ENCODE assay signal across 1 cellular context in the genomic region with DNA sequence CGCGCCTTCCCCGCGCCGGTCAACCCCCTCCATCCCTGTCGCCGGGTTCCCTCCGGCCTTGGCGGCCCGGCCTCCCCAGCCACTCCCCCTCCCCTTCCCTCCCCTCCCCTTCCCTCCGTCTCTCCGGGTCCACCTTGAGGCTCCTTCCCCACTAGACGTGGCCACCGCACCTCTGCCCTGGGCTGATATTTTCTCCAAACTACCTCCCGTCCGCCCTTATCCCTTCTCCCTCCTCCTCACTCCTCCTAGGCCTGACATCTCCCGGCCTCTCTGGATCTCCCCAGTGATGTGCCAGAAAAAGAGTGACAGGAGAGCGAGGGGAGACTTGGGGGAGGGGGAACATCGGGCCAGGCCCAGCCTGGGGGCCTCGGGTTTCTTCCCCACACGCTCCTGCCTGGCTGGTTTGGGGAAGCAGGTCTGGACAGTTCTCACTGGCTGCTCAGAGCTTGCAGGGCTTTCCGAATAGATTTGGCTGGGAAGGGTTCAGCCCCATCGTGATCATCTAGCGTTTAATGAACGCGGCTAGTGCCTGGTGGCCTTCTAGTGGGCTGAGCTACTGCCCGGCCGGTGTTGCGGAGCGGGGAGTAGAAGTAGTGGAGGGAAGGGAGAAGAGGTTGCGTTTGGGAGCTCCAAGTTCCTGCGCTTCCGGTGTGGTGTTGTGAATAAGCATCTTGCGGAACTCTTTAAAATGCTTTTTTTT.
TF ChIP-seq lines count a peak whose summit lies in the region.

No MANE protein-coding gene starts in this region.

TF ChIP-seq in HEK293, 187 proteins besides CTCF, POLR2A, EP300 and RAD21 (continued from another document):
- TF ChIP-seq, protein P1, sequence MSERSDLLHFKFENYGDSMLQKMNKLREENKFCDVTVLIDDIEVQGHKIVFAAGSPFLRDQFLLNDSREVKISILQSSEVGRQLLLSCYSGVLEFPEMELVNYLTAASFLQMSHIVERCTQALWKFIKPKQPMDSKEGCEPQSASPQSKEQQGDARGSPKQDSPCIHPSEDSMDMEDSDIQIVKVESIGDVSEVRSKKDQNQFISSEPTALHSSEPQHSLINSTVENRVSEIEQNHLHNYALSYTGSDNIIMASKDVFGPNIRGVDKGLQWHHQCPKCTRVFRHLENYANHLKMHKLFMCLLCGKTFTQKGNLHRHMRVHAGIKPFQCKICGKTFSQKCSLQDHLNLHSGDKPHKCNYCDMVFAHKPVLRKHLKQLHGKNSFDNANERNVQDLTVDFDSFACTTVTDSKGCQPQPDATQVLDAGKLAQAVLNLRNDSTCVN (tag by site-specific recombination; optimal IDR thresholded peaks at IDR 0.05) = no peak
- TF ChIP-seq ZNF239 (tag by site-specific recombination; IDR thresholded peaks at IDR 0.05) (no peak), EGR2 (tag by site-specific recombination; IDR thresholded peaks at IDR 0.05; ENCODE audit: low read depth) (no peak), ZNF280D (tag by site-specific recombination; IDR thresholded peaks at IDR 0.05) (no peak), ZNF677 (tag by site-specific recombination; IDR thresholded peaks at IDR 0.05) (no peak), ZNF274 (IDR thresholded peaks at IDR 0.05; ENCODE audit: low read length) (no peak), ZNF274 (tag by site-specific recombination; IDR thresholded peaks at IDR 0.05; ENCODE audit: borderline replicate concordance) (no peak), ZNF596 (tag by site-specific recombination; IDR thresholded peaks at IDR 0.05) (no peak), ZNF202 (tag by site-specific recombination; IDR thresholded peaks at IDR 0.05; ENCODE audit: borderline replicate concordance) (no peak), ZNF2 (tag by site-specific recombination; IDR thresholded peaks at IDR 0.05) (no peak), SCRT2 (tag by site-specific recombination; IDR thresholded peaks at IDR 0.05) (no peak), HOXD13 (CRISPR knock-in tag; IDR thresholded peaks at IDR 0.05; ENCODE audit: borderline replicate concordance) (no peak), HOXC10 (CRISPR knock-in tag; IDR thresholded peaks at IDR 0.05) (no peak), INSM2 (tag by site-specific recombination; IDR thresholded peaks at IDR 0.05) (no peak), ZNF112 (tag by site-specific recombination; IDR thresholded peaks at IDR 0.05) (no peak), ZNF654 (tag by site-specific recombination; IDR thresholded peaks at IDR 0.05; ENCODE audit: low read depth) (no peak), ZNF324 (tag by site-specific recombination; IDR thresholded peaks at IDR 0.05) (no peak), WT1 (tag by site-specific recombination; IDR thresholded peaks at IDR 0.05) (no peak), TCF7L2 (IDR thresholded peaks at IDR 0.05; ENCODE audit: borderline replicate concordance, low read depth, low read length) (no peak), SCRT1 (tag by site-specific recombination; IDR thresholded peaks at IDR 0.05; ENCODE audit: borderline replicate concordance) (no peak), ZNF777 (tag by site-specific recombination; IDR thresholded peaks at IDR 0.05; ENCODE audit: borderline replicate concordance) (peak; percentile 84; the same call in 1 of the 2 replicates), MZF1 (tag by site-specific recombination; IDR thresholded peaks at IDR 0.05; ENCODE audit: borderline replicate concordance) (no peak), ZSCAN30 (tag by site-specific recombination; IDR thresholded peaks at IDR 0.05) (no peak), ZBTB7A (tag by site-specific recombination; IDR thresholded peaks at IDR 0.05; ENCODE audit: low read depth) (no peak), ZNF558 (tag by site-specific recombination; IDR thresholded peaks at IDR 0.05) (no peak), ZNF747 (tag by site-specific recombination; IDR thresholded peaks at IDR 0.05) (no peak), ZNF138 (tag by site-specific recombination; IDR thresholded peaks at IDR 0.05; ENCODE audit: borderline replicate concordance) (no peak)
- TF ChIP-seq, protein P2, sequence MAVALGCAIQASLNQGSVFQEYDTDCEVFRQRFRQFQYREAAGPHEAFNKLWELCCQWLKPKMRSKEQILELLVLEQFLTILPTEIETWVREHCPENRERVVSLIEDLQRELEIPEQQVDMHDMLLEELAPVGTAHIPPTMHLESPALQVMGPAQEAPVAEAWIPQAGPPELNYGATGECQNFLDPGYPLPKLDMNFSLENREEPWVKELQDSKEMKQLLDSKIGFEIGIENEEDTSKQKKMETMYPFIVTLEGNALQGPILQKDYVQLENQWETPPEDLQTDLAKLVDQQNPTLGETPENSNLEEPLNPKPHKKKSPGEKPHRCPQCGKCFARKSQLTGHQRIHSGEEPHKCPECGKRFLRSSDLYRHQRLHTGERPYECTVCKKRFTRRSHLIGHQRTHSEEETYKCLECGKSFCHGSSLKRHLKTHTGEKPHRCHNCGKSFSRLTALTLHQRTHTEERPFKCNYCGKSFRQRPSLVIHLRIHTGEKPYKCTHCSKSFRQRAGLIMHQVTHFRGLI (tag by site-specific recombination; IDR thresholded peaks at IDR 0.05) = no peak
- TF ChIP-seq, protein P3, sequence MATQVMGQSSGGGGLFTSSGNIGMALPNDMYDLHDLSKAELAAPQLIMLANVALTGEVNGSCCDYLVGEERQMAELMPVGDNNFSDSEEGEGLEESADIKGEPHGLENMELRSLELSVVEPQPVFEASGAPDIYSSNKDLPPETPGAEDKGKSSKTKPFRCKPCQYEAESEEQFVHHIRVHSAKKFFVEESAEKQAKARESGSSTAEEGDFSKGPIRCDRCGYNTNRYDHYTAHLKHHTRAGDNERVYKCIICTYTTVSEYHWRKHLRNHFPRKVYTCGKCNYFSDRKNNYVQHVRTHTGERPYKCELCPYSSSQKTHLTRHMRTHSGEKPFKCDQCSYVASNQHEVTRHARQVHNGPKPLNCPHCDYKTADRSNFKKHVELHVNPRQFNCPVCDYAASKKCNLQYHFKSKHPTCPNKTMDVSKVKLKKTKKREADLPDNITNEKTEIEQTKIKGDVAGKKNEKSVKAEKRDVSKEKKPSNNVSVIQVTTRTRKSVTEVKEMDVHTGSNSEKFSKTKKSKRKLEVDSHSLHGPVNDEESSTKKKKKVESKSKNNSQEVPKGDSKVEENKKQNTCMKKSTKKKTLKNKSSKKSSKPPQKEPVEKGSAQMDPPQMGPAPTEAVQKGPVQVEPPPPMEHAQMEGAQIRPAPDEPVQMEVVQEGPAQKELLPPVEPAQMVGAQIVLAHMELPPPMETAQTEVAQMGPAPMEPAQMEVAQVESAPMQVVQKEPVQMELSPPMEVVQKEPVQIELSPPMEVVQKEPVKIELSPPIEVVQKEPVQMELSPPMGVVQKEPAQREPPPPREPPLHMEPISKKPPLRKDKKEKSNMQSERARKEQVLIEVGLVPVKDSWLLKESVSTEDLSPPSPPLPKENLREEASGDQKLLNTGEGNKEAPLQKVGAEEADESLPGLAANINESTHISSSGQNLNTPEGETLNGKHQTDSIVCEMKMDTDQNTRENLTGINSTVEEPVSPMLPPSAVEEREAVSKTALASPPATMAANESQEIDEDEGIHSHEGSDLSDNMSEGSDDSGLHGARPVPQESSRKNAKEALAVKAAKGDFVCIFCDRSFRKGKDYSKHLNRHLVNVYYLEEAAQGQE (tag by site-specific recombination; IDR thresholded peaks at IDR 0.05) = no peak
- TF ChIP-seq, protein P4, sequence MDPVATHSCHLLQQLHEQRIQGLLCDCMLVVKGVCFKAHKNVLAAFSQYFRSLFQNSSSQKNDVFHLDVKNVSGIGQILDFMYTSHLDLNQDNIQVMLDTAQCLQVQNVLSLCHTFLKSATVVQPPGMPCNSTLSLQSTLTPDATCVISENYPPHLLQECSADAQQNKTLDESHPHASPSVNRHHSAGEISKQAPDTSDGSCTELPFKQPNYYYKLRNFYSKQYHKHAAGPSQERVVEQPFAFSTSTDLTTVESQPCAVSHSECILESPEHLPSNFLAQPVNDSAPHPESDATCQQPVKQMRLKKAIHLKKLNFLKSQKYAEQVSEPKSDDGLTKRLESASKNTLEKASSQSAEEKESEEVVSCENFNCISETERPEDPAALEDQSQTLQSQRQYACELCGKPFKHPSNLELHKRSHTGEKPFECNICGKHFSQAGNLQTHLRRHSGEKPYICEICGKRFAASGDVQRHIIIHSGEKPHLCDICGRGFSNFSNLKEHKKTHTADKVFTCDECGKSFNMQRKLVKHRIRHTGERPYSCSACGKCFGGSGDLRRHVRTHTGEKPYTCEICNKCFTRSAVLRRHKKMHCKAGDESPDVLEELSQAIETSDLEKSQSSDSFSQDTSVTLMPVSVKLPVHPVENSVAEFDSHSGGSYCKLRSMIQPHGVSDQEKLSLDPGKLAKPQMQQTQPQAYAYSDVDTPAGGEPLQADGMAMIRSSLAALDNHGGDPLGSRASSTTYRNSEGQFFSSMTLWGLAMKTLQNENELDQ (tag by site-specific recombination; IDR thresholded peaks at IDR 0.05; ENCODE audit: low read depth) = no peak
